3 cellular contexts compared by ENCODE assay signal in the genomic region with DNA sequence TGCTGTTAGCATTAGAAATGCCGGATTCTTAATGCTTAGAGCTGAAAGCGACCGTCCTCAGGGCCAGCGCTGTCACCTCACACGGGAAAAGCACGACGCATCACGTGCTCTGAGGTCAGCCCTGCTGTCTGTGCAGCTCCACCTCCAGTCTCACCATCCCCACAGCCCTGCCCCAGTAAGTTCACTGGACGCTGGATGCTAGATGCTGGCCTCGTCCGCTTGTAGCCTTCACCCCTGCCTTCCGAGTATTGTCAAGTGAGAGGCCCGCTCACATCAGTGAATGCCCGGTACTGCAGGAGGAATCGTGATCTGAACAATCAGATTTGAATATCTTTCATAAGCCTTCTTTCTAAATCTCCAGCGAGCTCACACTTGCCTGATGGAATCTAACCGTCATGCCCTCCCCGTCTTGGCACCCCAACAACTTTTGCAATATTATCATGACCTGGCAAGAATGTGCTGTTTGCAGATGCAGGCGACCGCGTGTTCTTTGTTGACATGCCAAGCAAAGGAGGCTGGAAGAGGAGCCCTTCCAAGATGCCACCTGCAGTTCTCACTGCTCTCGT.
TF ChIP-seq lines count a peak whose summit lies in the region.

No MANE protein-coding gene starts in this region.

TF ChIP-seq in liver, 16 proteins besides CTCF, POLR2A, EP300 and RAD21:
- no peak for TF ChIP-seq NR2F2 (IDR thresholded peaks at IDR 0.05)
- TF ChIP-seq FOXA2 (IDR thresholded peaks at IDR 0.05) = peak; percentile 78
- no peak for TF ChIP-seq HNF4G (IDR thresholded peaks at IDR 0.05)
- TF ChIP-seq TAF1 (conservative IDR thresholded peaks at IDR 0.05) = no peak
- no peak for TF ChIP-seq GABPA (IDR thresholded peaks at IDR 0.05 in 1 of 2, conservative IDR thresholded peaks at IDR 0.05 in 1 of 2)
- peak in 1 of 2 donors; percentile 75 for TF ChIP-seq RXRA (IDR thresholded peaks at IDR 0.05)
- peak in 1 of 2 donors; percentile 63 for TF ChIP-seq HNF4A (conservative IDR thresholded peaks at IDR 0.05)
- no peak for TF ChIP-seq YY1 (IDR thresholded peaks at IDR 0.05)
- peak in 1 of 2 donors; percentile 79 for TF ChIP-seq JUND (IDR thresholded peaks at IDR 0.05)
- TF ChIP-seq SP1 (IDR thresholded peaks at IDR 0.05) = no peak
- TF ChIP-seq, protein P1, sequence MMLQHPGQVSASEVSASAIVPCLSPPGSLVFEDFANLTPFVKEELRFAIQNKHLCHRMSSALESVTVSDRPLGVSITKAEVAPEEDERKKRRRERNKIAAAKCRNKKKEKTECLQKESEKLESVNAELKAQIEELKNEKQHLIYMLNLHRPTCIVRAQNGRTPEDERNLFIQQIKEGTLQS (IDR thresholded peaks at IDR 0.05) = no peak
- peak; percentile 83 for TF ChIP-seq FOXA1 (IDR thresholded peaks at IDR 0.05)
- TF ChIP-seq, protein P2, sequence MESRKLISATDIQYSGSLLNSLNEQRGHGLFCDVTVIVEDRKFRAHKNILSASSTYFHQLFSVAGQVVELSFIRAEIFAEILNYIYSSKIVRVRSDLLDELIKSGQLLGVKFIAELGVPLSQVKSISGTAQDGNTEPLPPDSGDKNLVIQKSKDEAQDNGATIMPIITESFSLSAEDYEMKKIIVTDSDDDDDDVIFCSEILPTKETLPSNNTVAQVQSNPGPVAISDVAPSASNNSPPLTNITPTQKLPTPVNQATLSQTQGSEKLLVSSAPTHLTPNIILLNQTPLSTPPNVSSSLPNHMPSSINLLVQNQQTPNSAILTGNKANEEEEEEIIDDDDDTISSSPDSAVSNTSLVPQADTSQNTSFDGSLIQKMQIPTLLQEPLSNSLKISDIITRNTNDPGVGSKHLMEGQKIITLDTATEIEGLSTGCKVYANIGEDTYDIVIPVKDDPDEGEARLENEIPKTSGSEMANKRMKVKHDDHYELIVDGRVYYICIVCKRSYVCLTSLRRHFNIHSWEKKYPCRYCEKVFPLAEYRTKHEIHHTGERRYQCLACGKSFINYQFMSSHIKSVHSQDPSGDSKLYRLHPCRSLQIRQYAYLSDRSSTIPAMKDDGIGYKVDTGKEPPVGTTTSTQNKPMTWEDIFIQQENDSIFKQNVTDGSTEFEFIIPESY (IDR thresholded peaks at IDR 0.05) = no peak
- TF ChIP-seq, protein P3, sequence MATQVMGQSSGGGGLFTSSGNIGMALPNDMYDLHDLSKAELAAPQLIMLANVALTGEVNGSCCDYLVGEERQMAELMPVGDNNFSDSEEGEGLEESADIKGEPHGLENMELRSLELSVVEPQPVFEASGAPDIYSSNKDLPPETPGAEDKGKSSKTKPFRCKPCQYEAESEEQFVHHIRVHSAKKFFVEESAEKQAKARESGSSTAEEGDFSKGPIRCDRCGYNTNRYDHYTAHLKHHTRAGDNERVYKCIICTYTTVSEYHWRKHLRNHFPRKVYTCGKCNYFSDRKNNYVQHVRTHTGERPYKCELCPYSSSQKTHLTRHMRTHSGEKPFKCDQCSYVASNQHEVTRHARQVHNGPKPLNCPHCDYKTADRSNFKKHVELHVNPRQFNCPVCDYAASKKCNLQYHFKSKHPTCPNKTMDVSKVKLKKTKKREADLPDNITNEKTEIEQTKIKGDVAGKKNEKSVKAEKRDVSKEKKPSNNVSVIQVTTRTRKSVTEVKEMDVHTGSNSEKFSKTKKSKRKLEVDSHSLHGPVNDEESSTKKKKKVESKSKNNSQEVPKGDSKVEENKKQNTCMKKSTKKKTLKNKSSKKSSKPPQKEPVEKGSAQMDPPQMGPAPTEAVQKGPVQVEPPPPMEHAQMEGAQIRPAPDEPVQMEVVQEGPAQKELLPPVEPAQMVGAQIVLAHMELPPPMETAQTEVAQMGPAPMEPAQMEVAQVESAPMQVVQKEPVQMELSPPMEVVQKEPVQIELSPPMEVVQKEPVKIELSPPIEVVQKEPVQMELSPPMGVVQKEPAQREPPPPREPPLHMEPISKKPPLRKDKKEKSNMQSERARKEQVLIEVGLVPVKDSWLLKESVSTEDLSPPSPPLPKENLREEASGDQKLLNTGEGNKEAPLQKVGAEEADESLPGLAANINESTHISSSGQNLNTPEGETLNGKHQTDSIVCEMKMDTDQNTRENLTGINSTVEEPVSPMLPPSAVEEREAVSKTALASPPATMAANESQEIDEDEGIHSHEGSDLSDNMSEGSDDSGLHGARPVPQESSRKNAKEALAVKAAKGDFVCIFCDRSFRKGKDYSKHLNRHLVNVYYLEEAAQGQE (IDR thresholded peaks at IDR 0.05) = no peak
- TF ChIP-seq, protein P4, sequence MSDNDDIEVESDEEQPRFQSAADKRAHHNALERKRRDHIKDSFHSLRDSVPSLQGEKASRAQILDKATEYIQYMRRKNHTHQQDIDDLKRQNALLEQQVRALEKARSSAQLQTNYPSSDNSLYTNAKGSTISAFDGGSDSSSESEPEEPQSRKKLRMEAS (IDR thresholded peaks at IDR 0.05) = no peak
- peak in 1 of 2 donors; percentile 66 for TF ChIP-seq EGR1 (IDR thresholded peaks at IDR 0.05; ENCODE audit: low read depth in 2 of 2)

TF ChIP-seq in HepG2, 621 proteins besides CTCF, POLR2A, EP300 and RAD21:
- TF ChIP-seq FLYWCH1 (CRISPR knock-in tag; IDR thresholded peaks at IDR 0.05) (no peak), CENPT (CRISPR knock-in tag; IDR thresholded peaks at IDR 0.05; ENCODE audit: low read depth) (no peak), ZFP1 (CRISPR knock-in tag; IDR thresholded peaks at IDR 0.05) (no peak), ZNF567 (CRISPR knock-in tag; IDR thresholded peaks at IDR 0.05; ENCODE audit: borderline replicate concordance) (no peak), SRF (IDR thresholded peaks at IDR 0.05; ENCODE audit: low read depth, low read length) (no peak), AKAP8 (CRISPR knock-in tag; IDR thresholded peaks at IDR 0.05) (no peak), ZNF556 (CRISPR knock-in tag; IDR thresholded peaks at IDR 0.05; ENCODE audit: borderline replicate concordance) (no peak), MEIS2 (CRISPR knock-in tag; IDR thresholded peaks at IDR 0.05) (no peak), ZSCAN12 (CRISPR knock-in tag; IDR thresholded peaks at IDR 0.05) (no peak), RFX1 (IDR thresholded peaks at IDR 0.05) (no peak), SRSF1 (optimal IDR thresholded peaks at IDR 0.05; ENCODE audit: low read depth, low read length) (no peak), SMAD1 (CRISPR knock-in tag; IDR thresholded peaks at IDR 0.05; ENCODE audit: borderline replicate concordance, low read depth) (no peak), FOXP1 (IDR thresholded peaks at IDR 0.05) (no peak), FOXP1 (CRISPR knock-in tag; IDR thresholded peaks at IDR 0.05) (no peak), SP5 (CRISPR knock-in tag; IDR thresholded peaks at IDR 0.05; ENCODE audit: borderline replicate concordance, low read depth) (no peak), CEBPG (CRISPR knock-in tag; IDR thresholded peaks at IDR 0.05) (no peak)
- TF ChIP-seq, protein P5, sequence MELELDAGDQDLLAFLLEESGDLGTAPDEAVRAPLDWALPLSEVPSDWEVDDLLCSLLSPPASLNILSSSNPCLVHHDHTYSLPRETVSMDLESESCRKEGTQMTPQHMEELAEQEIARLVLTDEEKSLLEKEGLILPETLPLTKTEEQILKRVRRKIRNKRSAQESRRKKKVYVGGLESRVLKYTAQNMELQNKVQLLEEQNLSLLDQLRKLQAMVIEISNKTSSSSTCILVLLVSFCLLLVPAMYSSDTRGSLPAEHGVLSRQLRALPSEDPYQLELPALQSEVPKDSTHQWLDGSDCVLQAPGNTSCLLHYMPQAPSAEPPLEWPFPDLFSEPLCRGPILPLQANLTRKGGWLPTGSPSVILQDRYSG (CRISPR knock-in tag; IDR thresholded peaks at IDR 0.05) = no peak
- TF ChIP-seq, protein P6, sequence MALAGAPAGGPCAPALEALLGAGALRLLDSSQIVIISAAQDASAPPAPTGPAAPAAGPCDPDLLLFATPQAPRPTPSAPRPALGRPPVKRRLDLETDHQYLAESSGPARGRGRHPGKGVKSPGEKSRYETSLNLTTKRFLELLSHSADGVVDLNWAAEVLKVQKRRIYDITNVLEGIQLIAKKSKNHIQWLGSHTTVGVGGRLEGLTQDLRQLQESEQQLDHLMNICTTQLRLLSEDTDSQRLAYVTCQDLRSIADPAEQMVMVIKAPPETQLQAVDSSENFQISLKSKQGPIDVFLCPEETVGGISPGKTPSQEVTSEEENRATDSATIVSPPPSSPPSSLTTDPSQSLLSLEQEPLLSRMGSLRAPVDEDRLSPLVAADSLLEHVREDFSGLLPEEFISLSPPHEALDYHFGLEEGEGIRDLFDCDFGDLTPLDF (CRISPR knock-in tag; IDR thresholded peaks at IDR 0.05) = no peak
- TF ChIP-seq, protein P7, sequence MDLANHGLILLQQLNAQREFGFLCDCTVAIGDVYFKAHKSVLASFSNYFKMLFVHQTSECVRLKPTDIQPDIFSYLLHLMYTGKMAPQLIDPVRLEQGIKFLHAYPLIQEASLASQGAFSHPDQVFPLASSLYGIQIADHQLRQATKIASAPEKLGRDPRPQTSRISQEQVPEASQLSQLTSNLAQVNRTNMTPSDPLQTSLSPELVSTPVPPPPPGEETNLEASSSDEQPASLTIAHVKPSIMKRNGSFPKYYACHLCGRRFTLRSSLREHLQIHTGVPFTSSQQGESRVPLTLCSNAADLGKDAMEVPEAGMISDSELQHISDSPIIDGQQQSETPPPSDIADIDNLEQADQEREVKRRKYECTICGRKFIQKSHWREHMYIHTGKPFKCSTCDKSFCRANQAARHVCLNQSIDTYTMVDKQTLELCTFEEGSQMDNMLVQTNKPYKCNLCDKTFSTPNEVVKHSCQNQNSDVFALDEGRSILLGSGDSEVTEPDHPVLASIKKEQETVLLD (CRISPR knock-in tag; IDR thresholded peaks at IDR 0.05; ENCODE audit: low read depth) = no peak

TF ChIP-seq in H1, 55 proteins besides CTCF, POLR2A, EP300 and RAD21:
- TF ChIP-seq EZH2 (IDR thresholded peaks at IDR 0.05; ENCODE audit: low read depth, low read length, severe bottlenecking) (no peak), ASH2L (IDR thresholded peaks at IDR 0.05; ENCODE audit: low read length) (no peak), CBX8 (IDR thresholded peaks at IDR 0.05; ENCODE audit: borderline replicate concordance, low read depth, low read length) (no peak), SP4 (IDR thresholded peaks at IDR 0.05; ENCODE audit: low read length) (no peak), SUZ12 (IDR thresholded peaks at IDR 0.05; ENCODE audit: low read length) (no peak), JUN (IDR thresholded peaks at IDR 0.05; ENCODE audit: low read depth, low read length) (no peak), SIX5 (IDR thresholded peaks at IDR 0.05; ENCODE audit: low read depth, low read length) (no peak), POLR2AphosphoS5 (IDR thresholded peaks at IDR 0.05; ENCODE audit: low read depth, low read length) (no peak), SIN3A (conservative IDR thresholded peaks at IDR 0.05 in 1 of 2, IDR thresholded peaks at IDR 0.05 in 1 of 2; ENCODE audit: low read depth in 1 of 2, low read length in 2 of 2) (no peak), MAFK (IDR thresholded peaks at IDR 0.05; ENCODE audit: low read depth, low read length) (no peak)
- TF ChIP-seq, protein P8, sequence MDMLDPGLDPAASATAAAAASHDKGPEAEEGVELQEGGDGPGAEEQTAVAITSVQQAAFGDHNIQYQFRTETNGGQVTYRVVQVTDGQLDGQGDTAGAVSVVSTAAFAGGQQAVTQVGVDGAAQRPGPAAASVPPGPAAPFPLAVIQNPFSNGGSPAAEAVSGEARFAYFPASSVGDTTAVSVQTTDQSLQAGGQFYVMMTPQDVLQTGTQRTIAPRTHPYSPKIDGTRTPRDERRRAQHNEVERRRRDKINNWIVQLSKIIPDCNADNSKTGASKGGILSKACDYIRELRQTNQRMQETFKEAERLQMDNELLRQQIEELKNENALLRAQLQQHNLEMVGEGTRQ (IDR thresholded peaks at IDR 0.05; ENCODE audit: low read length) = no peak
